ENCODE assay signal across 1 cellular context in the genomic region with DNA sequence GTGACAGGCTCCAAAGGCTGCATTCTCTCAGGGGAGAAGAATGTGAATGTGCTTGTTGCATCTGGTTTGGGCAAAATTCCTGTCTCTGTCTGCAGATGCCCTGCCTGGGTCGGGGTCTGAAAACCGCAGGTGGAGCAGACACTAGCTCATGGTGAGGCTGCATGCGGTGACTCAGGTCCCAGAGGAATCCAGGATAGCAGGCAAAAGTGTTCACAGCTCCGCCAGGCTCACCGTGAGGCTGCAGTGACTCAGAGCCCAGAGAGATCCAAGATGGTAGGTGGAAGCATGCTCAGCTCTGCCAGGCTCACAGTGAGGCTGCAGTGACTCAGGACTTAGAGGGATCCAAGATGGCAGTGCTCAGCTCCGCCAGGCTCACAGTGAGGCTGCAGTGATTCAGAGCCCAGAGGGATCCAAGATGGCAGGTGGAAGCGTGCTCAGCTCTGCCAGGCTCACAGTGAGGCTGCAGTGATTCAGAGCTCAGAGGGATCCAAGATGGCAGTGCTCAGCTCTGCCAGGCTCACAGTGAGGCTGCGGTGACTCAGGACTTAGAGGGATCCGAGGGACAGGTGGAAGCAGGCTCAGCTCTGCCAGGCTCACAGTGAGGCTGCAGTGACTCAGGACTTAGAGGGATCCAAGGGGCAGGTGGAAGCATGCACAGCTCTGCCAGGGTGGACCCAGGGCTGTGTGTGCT.
TF ChIP-seq lines count a peak whose summit lies in the region.

No MANE protein-coding gene starts in this region.

TF ChIP-seq in A549, 52 proteins besides CTCF, POLR2A, EP300 and RAD21 (continued from another document):
- peak; percentile 76 for TF ChIP-seq MAFK (IDR thresholded peaks at IDR 0.05; ENCODE audit: partially characterized antibody)
- TF ChIP-seq, protein P1, sequence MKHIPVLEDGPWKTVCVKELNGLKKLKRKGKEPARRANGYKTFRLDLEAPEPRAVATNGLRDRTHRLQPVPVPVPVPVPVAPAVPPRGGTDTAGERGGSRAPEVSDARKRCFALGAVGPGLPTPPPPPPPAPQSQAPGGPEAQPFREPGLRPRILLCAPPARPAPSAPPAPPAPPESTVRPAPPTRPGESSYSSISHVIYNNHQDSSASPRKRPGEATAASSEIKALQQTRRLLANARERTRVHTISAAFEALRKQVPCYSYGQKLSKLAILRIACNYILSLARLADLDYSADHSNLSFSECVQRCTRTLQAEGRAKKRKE (CRISPR knock-in tag; IDR thresholded peaks at IDR 0.05; ENCODE audit: low read depth): no peak
- peak; percentile 80; the same call in 1 of the 2 replicates for TF ChIP-seq GATA3 (IDR thresholded peaks at IDR 0.05; ENCODE audit: borderline replicate concordance)
- peak; percentile 44; the same call in 1 of the 2 replicates for TF ChIP-seq FOSL2 (IDR thresholded peaks at IDR 0.05)
- TF ChIP-seq FOSL2 (CRISPR knock-in tag; IDR thresholded peaks at IDR 0.05): peak; percentile 69
- peak; percentile 53; the same call in 1 of the 2 replicates for TF ChIP-seq JUNB (IDR thresholded peaks at IDR 0.05)
- TF ChIP-seq, protein P2, sequence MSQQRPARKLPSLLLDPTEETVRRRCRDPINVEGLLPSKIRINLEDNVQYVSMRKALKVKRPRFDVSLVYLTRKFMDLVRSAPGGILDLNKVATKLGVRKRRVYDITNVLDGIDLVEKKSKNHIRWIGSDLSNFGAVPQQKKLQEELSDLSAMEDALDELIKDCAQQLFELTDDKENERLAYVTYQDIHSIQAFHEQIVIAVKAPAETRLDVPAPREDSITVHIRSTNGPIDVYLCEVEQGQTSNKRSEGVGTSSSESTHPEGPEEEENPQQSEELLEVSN (IDR thresholded peaks at IDR 0.05; ENCODE audit: borderline replicate concordance, low read depth): no peak
- no peak for TF ChIP-seq PHF8 (IDR thresholded peaks at IDR 0.05; ENCODE audit: borderline replicate concordance, low read depth)
- no peak; the same call in 1 of the 2 replicates for TF ChIP-seq HOXB5 (CRISPR knock-in tag; IDR thresholded peaks at IDR 0.05)
- TF ChIP-seq SMC3 (IDR thresholded peaks at IDR 0.05): peak; percentile 30; the same call in 1 of the 3 replicates
- no peak for TF ChIP-seq SREBF2 (IDR thresholded peaks at IDR 0.05)
- no peak for TF ChIP-seq RFX5 (IDR thresholded peaks at IDR 0.05)
TF ChIP-seq in A549: peak in this region for 9.
